ENCODE assay signal across 19 cellular contexts in genomic region chr5:40866844-40867243, GRCh38. TPM values are rescaled to one million over a fixed set of nuclear protein-coding genes. Genes with fewer than 3 reads are reported as not detected.
DNase-seq lines count a peak whose midpoint lies in the region; TF ChIP-seq lines count a peak whose summit lies in the region.
"Had no signal": no experiment of that assay in that cellular context is flagged by ENCODE, and none has a peak within 500 bp of the region (broad histone marks: within the 10 kb centered on the region; RNA-seq: fewer than 3 reads in every experiment).

No MANE protein-coding gene starts in this region.

- 84 to 85% methylated on average over 5 of the region's 5 CpGs for WGBS in endodermal cell (ENCODE audit: insufficient coverage in 1 of 2, insufficient read length in 1 of 2), 2 experiments

- 0 out of 2 replicates have a peak overlapping the region, but pooled peaks have one; percentile 24 for H2AFZ ChIP-seq in PC-9
- no peak overlapping the region for H2AFZ ChIP-seq in neural progenitor cell (replicated peaks)
- H2AFZ ChIP-seq: GM23248 had no signal

- H3K27ac ChIP-seq in PC-9 (no peak overlapping the region), endodermal cell (ENCODE audit: low read depth, low read length) (no peak overlapping the region), neural progenitor cell (no peak overlapping the region)
- H3K27ac ChIP-seq: GM23248, KMS-11 had no signal

- H3K27me3 Mint-ChIP-seq in endodermal cell (ENCODE audit: insufficient read depth) (no peaks in the 10 kb centered on the region), neural progenitor cell (ENCODE audit: insufficient read depth, low read depth) (peaks cover 5% of the 10 kb centered on the region)

- H3K9me2 ChIP-seq in PC-9 (ENCODE audit: insufficient read depth) = no peaks in the 10 kb centered on the region

- H3K4me3 ChIP-seq in PC-9 (no peak overlapping the region), endodermal cell (ENCODE audit: low read length) (no peak overlapping the region), neural progenitor cell (no peak overlapping the region)
- H3K4me3 ChIP-seq: GM12878, GM23248 had no signal

- POLR2A ChIA-PET in PC-9 (lab: Charles Lee; ENCODE audit: unreplicated experiment) = interaction anchor here (0.6 kb wide), 1 partner anchor 814 kb away, joined by 4 read pairs; no protein-coding TSS in a partner anchor

- H3K4me3 Mint-ChIP-seq in endodermal cell = no peak overlapping the region
- no peak overlapping the region for H3K4me3 Mint-ChIP-seq in neural progenitor cell
- H3K4me3 Mint-ChIP-seq: CD4-positive, CD25-positive, alpha-beta regulatory T cell; CD8-positive, alpha-beta memory T cell had no signal

- H3K9me3 ChIP-seq in PC-9 (ENCODE audit: insufficient read depth, low read depth) (no peaks in the 10 kb centered on the region), endodermal cell (ENCODE audit: control insufficient read depth, low read length) (peaks cover 48% of the 10 kb centered on the region), neural progenitor cell (ENCODE audit: low read depth) (no peaks in the 10 kb centered on the region)
- H3K9me3 ChIP-seq: BE2C had no signal

- H3K36me3 Mint-ChIP-seq in endodermal cell (ENCODE audit: low read depth) = peaks cover 3% of the 10 kb centered on the region
- peaks cover 3% of the 10 kb centered on the region for H3K36me3 Mint-ChIP-seq in neural progenitor cell
- H3K36me3 Mint-ChIP-seq: CD4-positive, CD25-positive, alpha-beta regulatory T cell had no signal

- H3K36me3 ChIP-seq in PC-9 (ENCODE audit: low read depth) (no peaks in the 10 kb centered on the region), endodermal cell (ENCODE audit: control insufficient read depth, insufficient read depth, low read length) (no peaks in the 10 kb centered on the region), neural progenitor cell (no peaks in the 10 kb centered on the region)
- H3K36me3 ChIP-seq: BE2C had no signal

- H3K9ac ChIP-seq in endodermal cell (ENCODE audit: extremely low read depth, low read length, poor library complexity, severe bottlenecking) = no peak overlapping the region
- H3K9ac ChIP-seq in neural progenitor cell = no peak overlapping the region
- H3K9ac ChIP-seq: GM23248, KMS-11 had no signal

- peaks cover 61% of the 10 kb centered on the region for H3K9me3 Mint-ChIP-seq in endodermal cell
- H3K9me3 Mint-ChIP-seq in neural progenitor cell = peaks cover 13% of the 10 kb centered on the region

- H3K4me1 ChIP-seq in PC-9 (replicated peaks; ENCODE audit: insufficient read depth) = 0 out of 2 replicates have a peak, but pooled peaks cover 6% of the 10 kb centered on the region
- peaks cover 4% of the 10 kb centered on the region for H3K4me1 ChIP-seq in endodermal cell (ENCODE audit: control insufficient read depth, insufficient read depth, low read length)
- H3K4me1 ChIP-seq in neural progenitor cell = no peaks in the 10 kb centered on the region
- H3K4me1 ChIP-seq: BE2C had no signal

- H4K20me1 ChIP-seq in PC-9 (ENCODE audit: insufficient read depth) (no peaks in the 10 kb centered on the region), neural progenitor cell (ENCODE audit: low read depth) (no peaks in the 10 kb centered on the region)

- no peaks in the 10 kb centered on the region for H3K79me2 ChIP-seq in PC-9 (ENCODE audit: low read depth)
- no peaks in the 10 kb centered on the region for H3K79me2 ChIP-seq in neural progenitor cell (ENCODE audit: low read depth)

- H3K4me1 Mint-ChIP-seq in endodermal cell = peaks cover 13% of the 10 kb centered on the region
- H3K4me1 Mint-ChIP-seq in neural progenitor cell = no peaks in the 10 kb centered on the region
- H3K4me1 Mint-ChIP-seq: CD4-positive, CD25-positive, alpha-beta regulatory T cell; CD8-positive, alpha-beta memory T cell had no signal

- no TSS peak for BruUV-seq in PC-9 (replicated peaks; lab: Mats Ljungman, UMichigan)

- H3K27ac Mint-ChIP-seq in endodermal cell (peak overlapping the region; percentile 44), neural progenitor cell (no peak overlapping the region)
- H3K27ac Mint-ChIP-seq: CD4-positive, CD25-positive, alpha-beta regulatory T cell; CD8-positive, alpha-beta memory T cell had no signal

- CTCF ChIA-PET in PC-9 (lab: Charles Lee) = no interaction called here

- no peak for TF ChIP-seq CTCF in PC-9 (conservative IDR thresholded peaks at IDR 0.05)
- TF ChIP-seq CTCF in endodermal cell (conservative IDR thresholded peaks at IDR 0.05) = no peak
- TF ChIP-seq CTCF in neural progenitor cell (IDR thresholded peaks at IDR 0.05) = no peak

- H3F3A ChIP-seq in PC-9 (ENCODE audit: insufficient read depth, low read depth) (no peaks in the 10 kb centered on the region), neural progenitor cell (ENCODE audit: low read depth) (no peaks in the 10 kb centered on the region)

- intact Hi-C loops in PC-9 (cut with micrococcal nuclease; ENCODE audit: unreplicated experiment) = no loop called here

- no peaks in the 10 kb centered on the region for H3K27me3 ChIP-seq in PC-9 (ENCODE audit: insufficient read depth, low read depth)
- no peaks in the 10 kb centered on the region for H3K27me3 ChIP-seq in endodermal cell (ENCODE audit: control insufficient read depth, insufficient read depth, low read length, poor library complexity, severe bottlenecking)
- H3K27me3 ChIP-seq in neural progenitor cell = no peaks in the 10 kb centered on the region
- H3K27me3 ChIP-seq: BE2C had no signal

- DNase-seq in PC-9 = no peak
- no peak for DNase-seq in endodermal cell
- DNase-seq in neural progenitor cell (ENCODE audit: low spot score) = peak; percentile 16
- DNase-seq in hepatic stellate cell (ENCODE audit: low spot score) = no peak
- no peak for DNase-seq in SKM-1 treated with dmso at 0.1 percent for 144 hours (lab: John Stamatoyannopoulos, UW; ENCODE audit: unreplicated experiment)
- DNase-seq: ACHN; BE2C; C1 segment of cervical spinal cord; CD4-positive, CD25-positive, alpha-beta regulatory T cell; CD8-positive, alpha-beta memory T cell; COR-L47; DMS 273 treated with DMSO at 0.1 percent for 48 hours; DND-41; EL; GM23248; H7 had no signal

- no peak overlapping the region for H3K4me2 ChIP-seq in PC-9
- no peak overlapping the region for H3K4me2 ChIP-seq in neural progenitor cell
- H3K4me2 ChIP-seq: KMS-11 had no signal

RNA-seq across cellular contexts. Expression of gene CARD6, which starts 25.7 kb away (rescaled TPM):
- total RNA-seq in PC-9 (2021) (10.8 and 16.1 TPM in 2 replicates), endodermal cell (under 1 TPM; 0.13 TPM), neural progenitor cell (ENCODE audit: low replicate concordance) (0.09 TPM in 1 of 2 replicates, not detected in the other)
- polyA plus RNA-seq in endodermal cell (2013, experiment 1 of 2) = 0.21 TPM
- not detected for polyA plus RNA-seq in endodermal cell (2013, experiment 2 of 2)
- total RNA-seq: G401 had no signal

RNA-seq across cellular contexts. Expression of gene RPL37, which starts 31.8 kb away (rescaled TPM):
- total RNA-seq in PC-9 (2021) (3,889 and 3,938 TPM in 2 replicates), endodermal cell (1,000 to 10,000 TPM; 1,411 to 1,439 TPM), neural progenitor cell (ENCODE audit: low replicate concordance) (96.9 and 235 TPM in 2 replicates)
- 2,660 TPM for polyA plus RNA-seq in endodermal cell (2013, experiment 1 of 2)
- 2,413 TPM for polyA plus RNA-seq in endodermal cell (2013, experiment 2 of 2)

RNA-seq across cellular contexts. Expression of gene C7, which starts 42.5 kb away (rescaled TPM):
- total RNA-seq in PC-9 (2021) (not detected in 2 replicates), endodermal cell (1 to 10 TPM in 1 of 2 donors, under 1 TPM in 1; 0.88 to 2.7 TPM), neural progenitor cell (ENCODE audit: low replicate concordance) (not detected in 2 replicates)
- 0.96 TPM for polyA plus RNA-seq in endodermal cell (2013, experiment 1 of 2)
- 0.70 TPM for polyA plus RNA-seq in endodermal cell (2013, experiment 2 of 2)
- total RNA-seq: CD4-positive, CD25-positive, alpha-beta regulatory T cell; CD8-positive, alpha-beta memory T cell; G401; GM23248 had no signal
- polyA plus RNA-seq: CD4-positive, CD25-positive, alpha-beta regulatory T cell; CD8-positive, alpha-beta memory T cell; GM12878; GM23248 had no signal

Comparison
In these comparisons a context has a peak if more than half of its experiments do, and no peak if none do; other contexts are left out.
1. RNA of gene CARD6, which starts 25.7 kb away (total RNA-seq): 10.8 to 16.1 TPM in PC-9; 0.13 TPM in endodermal cell and 0.09 TPM in neural progenitor cell; every median in the first group is over 10 times any median in the second.